In the genomic region with DNA sequence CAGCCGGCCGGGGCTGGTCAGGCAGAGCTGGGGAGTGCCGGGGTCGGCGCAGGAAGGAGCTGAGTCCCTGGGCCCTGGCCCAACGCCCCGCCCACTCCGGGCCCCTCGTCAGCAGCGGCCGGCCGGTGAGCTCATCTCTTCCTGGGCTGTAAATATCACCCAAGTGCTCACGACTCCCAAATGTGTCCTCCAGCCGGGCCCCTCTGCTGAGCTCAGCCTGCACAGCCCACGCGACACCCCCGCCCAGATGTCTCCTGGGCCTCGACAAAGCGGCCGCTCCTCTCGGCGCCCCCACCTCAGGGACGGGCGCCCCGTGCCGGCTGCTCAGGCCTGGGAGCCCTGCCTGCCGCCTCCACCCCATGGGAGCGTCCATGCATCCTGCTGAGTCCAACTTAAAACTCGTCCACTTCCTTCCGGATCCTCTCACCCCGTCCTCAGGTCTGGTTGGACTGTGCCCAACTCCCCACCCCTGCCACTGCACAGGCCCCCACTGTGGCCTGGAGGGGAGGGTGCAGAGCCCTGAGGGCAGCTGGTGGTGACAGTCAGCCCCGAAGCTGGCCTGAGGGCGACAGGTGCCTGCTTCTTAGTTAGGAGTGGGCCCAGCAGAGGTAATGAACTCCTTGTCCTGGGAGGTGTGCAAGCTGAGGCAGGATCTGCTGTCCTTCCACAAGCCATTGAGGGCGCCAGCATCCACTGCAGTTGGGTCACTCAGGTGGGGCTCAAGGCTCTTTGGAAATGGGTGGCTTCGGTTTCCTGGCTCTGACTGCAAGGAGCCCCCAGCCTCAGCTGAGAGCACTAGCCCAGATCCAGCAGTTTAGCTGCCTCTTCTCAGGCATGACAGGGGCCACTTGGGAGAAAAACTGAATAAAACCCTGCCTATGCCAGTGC, we compare ENCODE assay signal across 8 cellular contexts. TPM values are rescaled to one million over a fixed set of nuclear protein-coding genes. Genes with fewer than 3 reads are reported as not detected.
DNase-seq lines count a peak whose midpoint lies in the region; ATAC-seq and TF ChIP-seq lines count a peak whose summit lies in the region.
"Had no signal": no experiment of that assay in that cellular context is flagged by ENCODE, and none has a peak within 500 bp of the region (broad histone marks: within the 10 kb centered on the region; RNA-seq: fewer than 3 reads in every experiment).

No MANE protein-coding gene starts in this region.

- H3K27me3 Mint-ChIP-seq in activated B cell treated with CpG ODN at 0.5 μM for 24 hours: no peaks in the 10 kb centered on the region

- peaks cover 21% of the 10 kb centered on the region for H3K4me1 Mint-ChIP-seq in activated B cell treated with CpG ODN at 0.5 μM for 24 hours
- peaks cover 35% of the 10 kb centered on the region for H3K4me1 Mint-ChIP-seq in stimulated activated effector memory CD8-positive, alpha-beta T cell treated with anti-CD3 and anti-CD28 coated beads, Interleukin-12 subunit alpha, Interleukin-12 subunit beta, amount 100 ng/mL, for 72 hours

- intact Hi-C loops in activated B cell treated with CpG ODN at 0.5 μM for 24 hours (cut with micrococcal nuclease): loop anchor here (5.0 kb wide), 1 partner anchor 48 kb away; no protein-coding TSS in a partner anchor
- intact Hi-C loops in left ventricle myocardium inferior (cut with micrococcal nuclease): no loop called here

- peak overlapping the region; percentile 82 for H3K27ac ChIP-seq in left ventricle myocardium inferior (replicated peaks)

- CTCF ChIA-PET in activated B cell treated with CpG ODN at 0.5 μM for 24 hours (lab: Charles Lee): interaction anchor here (1.5 to 3.7 kb wide), 2 partner anchors 25 to 82 kb away, joined by 4 to 13 read pairs; no protein-coding TSS in a partner anchor

- peak overlapping the region; percentile 49 for H3K4me3 ChIP-seq in left ventricle myocardium inferior
- H3K4me3 ChIP-seq: smooth muscle cell had no signal

- no peaks in the 10 kb centered on the region for H3K36me3 Mint-ChIP-seq in activated B cell treated with CpG ODN at 0.5 μM for 24 hours (ENCODE audit: low read depth)
- H3K36me3 Mint-ChIP-seq in stimulated activated effector memory CD8-positive, alpha-beta T cell treated with anti-CD3 and anti-CD28 coated beads, Interleukin-12 subunit alpha, Interleukin-12 subunit beta, amount 100 ng/mL, for 72 hours: peaks cover 6% of the 10 kb centered on the region

- TF ChIP-seq CTCF in activated B cell treated with CpG ODN at 0.5 μM for 24 hours (IDR thresholded peaks at IDR 0.05) (no peak), left ventricle myocardium inferior (IDR thresholded peaks at IDR 0.05; ENCODE audit: borderline replicate concordance) (no peak)

- H3K9me3 Mint-ChIP-seq in activated B cell treated with CpG ODN at 0.5 μM for 24 hours: no peaks in the 10 kb centered on the region
- no peaks in the 10 kb centered on the region for H3K9me3 Mint-ChIP-seq in stimulated activated effector memory CD8-positive, alpha-beta T cell treated with anti-CD3 and anti-CD28 coated beads, Interleukin-12 subunit alpha, Interleukin-12 subunit beta, amount 100 ng/mL, for 72 hours

- ATAC-seq in GM19035 (IDR thresholded peaks at IDR 0.05; ENCODE audit: unreplicated experiment) (peak; percentile 37), activated B cell treated with CpG ODN at 0.5 μM for 24 hours (ENCODE audit: low read depth) (peak; percentile 30), HG03045 (IDR thresholded peaks at IDR 0.05; ENCODE audit: unreplicated experiment) (no peak)
- peak; percentile 62 for ATAC-seq in stimulated activated effector memory CD8-positive, alpha-beta T cell treated with anti-CD3 and anti-CD28 coated beads, Interleukin-12 subunit alpha, Interleukin-12 subunit beta, amount 100 ng/mL, for 72 hours

- POLR2A ChIA-PET in activated B cell treated with CpG ODN at 0.5 μM for 24 hours (lab: Charles Lee): no interaction called here

- H3K9me3 ChIP-seq in left ventricle myocardium inferior (replicated peaks): no peaks in the 10 kb centered on the region

- H3K27me3 ChIP-seq in left ventricle myocardium inferior (ENCODE audit: low read depth): no peaks in the 10 kb centered on the region

- DNase-seq in activated B cell treated with CpG ODN at 0.5 μM for 24 hours (no peak), left ventricle myocardium inferior (peak; percentile 52), germinal center (ENCODE audit: low spot score) (no peak), cortex of kidney (lab: John Stamatoyannopoulos, UW) (no peak)
- peak in 1 of 2 donors; percentile 67 for DNase-seq in stimulated activated effector memory CD8-positive, alpha-beta T cell treated with anti-CD3 and anti-CD28 coated beads, Interleukin-12 subunit alpha, Interleukin-12 subunit beta, amount 100 ng/mL, for 72 hours (ENCODE audit: low spot score in 2 of 2)

- peaks cover 60% of the 10 kb centered on the region for H3K4me1 ChIP-seq in left ventricle myocardium inferior

- H3K4me3 Mint-ChIP-seq in activated B cell treated with CpG ODN at 0.5 μM for 24 hours: no peak overlapping the region
- peak overlapping the region; percentile 57 for H3K4me3 Mint-ChIP-seq in stimulated activated effector memory CD8-positive, alpha-beta T cell treated with anti-CD3 and anti-CD28 coated beads, Interleukin-12 subunit alpha, Interleukin-12 subunit beta, amount 100 ng/mL, for 72 hours

- no peak overlapping the region for H3K27ac Mint-ChIP-seq in activated B cell treated with CpG ODN at 0.5 μM for 24 hours
- H3K27ac Mint-ChIP-seq in stimulated activated effector memory CD8-positive, alpha-beta T cell treated with anti-CD3 and anti-CD28 coated beads, Interleukin-12 subunit alpha, Interleukin-12 subunit beta, amount 100 ng/mL, for 72 hours: peak overlapping the region; percentile 89

- H3K36me3 ChIP-seq in left ventricle myocardium inferior: no peaks in the 10 kb centered on the region

RNA-seq across cellular contexts. Expression of a gene that starts 28.8 kb away (rescaled TPM):
- total RNA-seq in activated B cell treated with CpG ODN at 0.5 μM for 24 hours (0.12 TPM in 1 of 2 replicates, not detected in the other), left ventricle myocardium inferior (0.96 TPM)
